15 cellular contexts compared by ENCODE assay signal in genomic region chr17:55259684-55260111, GRCh38. TPM values are rescaled to one million over a fixed set of nuclear protein-coding genes. Genes with fewer than 3 reads are reported as not detected.
"Had no signal": no experiment of that assay in that cellular context is flagged by ENCODE, and none has a peak within 500 bp of the region (broad histone marks: within the 10 kb centered on the region; RNA-seq: fewer than 3 reads in every experiment).

No MANE protein-coding gene starts in this region.

- H3K27ac ChIP-seq: ascending aorta, foreskin keratinocyte, upper lobe of left lung, VCaP had no signal

- H3K4me3 ChIP-seq: ascending aorta, lung, mucosa of descending colon, upper lobe of left lung had no signal

- ATAC-seq: activated T-cell treated with anti-CD3 and anti-CD28 coated beads, Interleukin-2, amount 50 U/mL, for 72 hours; foreskin keratinocyte; left colon; mucosa of descending colon; stimulated activated naive CD8-positive, alpha-beta T cell treated with anti-CD3 and anti-CD28 coated beads, Interleukin-15, Interleukin-2, amounts not matched to agents 100 U/mL and 50 U/mL, for 24 hours had no signal

- H3K27me3 ChIP-seq: ascending aorta had no signal

- H3K4me1 ChIP-seq: foreskin keratinocyte had no signal

- DNase-seq: activated CD4-positive, alpha-beta memory T cell treated with anti-CD3 and anti-CD28 coated beads, Interleukin-2, amount 10 ng/mL, durations not matched to agents 7 days and 5 days; activated CD8-positive, alpha-beta memory T cell treated with anti-CD3 and anti-CD28 coated beads, Interleukin-2, amount 50 U/mL, for 4 hours; activated naive CD4-positive, alpha-beta T cell; activated T-cell treated with anti-CD3 and anti-CD28 coated beads, Interleukin-2, amount 50 U/mL, for 72 hours; dorsolateral prefrontal cortex; foreskin keratinocyte; left colon; mucosa of descending colon; stimulated activated CD4-positive, alpha-beta T cell treated with anti-CD3 and anti-CD28 coated beads, Interleukin-4, amount 100 ng/mL, for 1 hour; stimulated activated CD8-positive, alpha-beta memory T cell treated with anti-CD3 and anti-CD28 coated beads, Interleukin-4, amount 100 ng/mL, for 48 hours; stimulated activated naive CD8-positive, alpha-beta T cell treated with anti-CD3 and anti-CD28 coated beads, Interleukin-15, Interleukin-2, amounts not matched to agents 100 U/mL and 50 U/mL, for 24 hours; upper lobe of left lung had no signal

- H3K36me3 ChIP-seq: ascending aorta, upper lobe of left lung had no signal

- H3K9me3 ChIP-seq: ascending aorta, mucosa of descending colon, upper lobe of left lung had no signal

RNA-seq across cellular contexts. Expression of gene HLF, which starts 5.1 kb away (rescaled TPM):
- polyA plus RNA-seq: foreskin keratinocyte had no signal
